ENCODE assay signal across 1 cellular context in the genomic region with DNA sequence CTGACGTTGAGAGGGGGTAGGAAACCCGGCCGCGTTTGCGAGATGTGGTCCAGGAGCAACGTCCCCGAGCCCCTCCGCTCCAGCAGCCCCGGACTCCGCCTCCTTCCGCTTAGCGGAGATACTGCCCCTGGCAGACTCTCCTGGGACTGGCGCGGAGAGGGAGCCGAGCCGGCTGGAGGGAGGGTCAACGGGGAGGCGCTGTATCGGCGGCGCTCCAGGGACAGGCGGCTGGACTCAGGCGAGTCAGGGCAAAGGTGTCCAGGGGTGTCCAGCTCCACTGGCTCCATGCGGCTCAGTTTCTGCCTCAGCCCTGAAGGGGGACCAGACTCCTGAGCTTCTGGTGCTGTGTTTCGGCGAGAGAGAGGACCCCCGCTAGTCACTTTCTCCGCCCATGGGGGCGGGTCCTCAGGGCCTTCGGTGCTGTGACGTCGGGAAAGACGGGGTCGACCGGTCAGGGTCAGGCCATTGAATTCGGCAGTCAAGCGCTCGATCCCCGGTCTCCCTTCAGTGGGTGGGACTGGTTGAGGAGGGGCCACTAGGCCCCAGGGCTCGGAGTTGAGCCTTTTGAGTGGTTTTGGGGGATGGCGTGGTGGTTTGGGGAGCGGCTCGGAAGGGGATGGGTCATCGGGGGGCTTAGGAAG.
TF ChIP-seq lines count a peak whose summit lies in the region.

No MANE protein-coding gene starts in this region.

TF ChIP-seq in HepG2, 621 proteins besides CTCF, POLR2A, EP300 and RAD21 (continued from another document):
- TF ChIP-seq, protein P1, sequence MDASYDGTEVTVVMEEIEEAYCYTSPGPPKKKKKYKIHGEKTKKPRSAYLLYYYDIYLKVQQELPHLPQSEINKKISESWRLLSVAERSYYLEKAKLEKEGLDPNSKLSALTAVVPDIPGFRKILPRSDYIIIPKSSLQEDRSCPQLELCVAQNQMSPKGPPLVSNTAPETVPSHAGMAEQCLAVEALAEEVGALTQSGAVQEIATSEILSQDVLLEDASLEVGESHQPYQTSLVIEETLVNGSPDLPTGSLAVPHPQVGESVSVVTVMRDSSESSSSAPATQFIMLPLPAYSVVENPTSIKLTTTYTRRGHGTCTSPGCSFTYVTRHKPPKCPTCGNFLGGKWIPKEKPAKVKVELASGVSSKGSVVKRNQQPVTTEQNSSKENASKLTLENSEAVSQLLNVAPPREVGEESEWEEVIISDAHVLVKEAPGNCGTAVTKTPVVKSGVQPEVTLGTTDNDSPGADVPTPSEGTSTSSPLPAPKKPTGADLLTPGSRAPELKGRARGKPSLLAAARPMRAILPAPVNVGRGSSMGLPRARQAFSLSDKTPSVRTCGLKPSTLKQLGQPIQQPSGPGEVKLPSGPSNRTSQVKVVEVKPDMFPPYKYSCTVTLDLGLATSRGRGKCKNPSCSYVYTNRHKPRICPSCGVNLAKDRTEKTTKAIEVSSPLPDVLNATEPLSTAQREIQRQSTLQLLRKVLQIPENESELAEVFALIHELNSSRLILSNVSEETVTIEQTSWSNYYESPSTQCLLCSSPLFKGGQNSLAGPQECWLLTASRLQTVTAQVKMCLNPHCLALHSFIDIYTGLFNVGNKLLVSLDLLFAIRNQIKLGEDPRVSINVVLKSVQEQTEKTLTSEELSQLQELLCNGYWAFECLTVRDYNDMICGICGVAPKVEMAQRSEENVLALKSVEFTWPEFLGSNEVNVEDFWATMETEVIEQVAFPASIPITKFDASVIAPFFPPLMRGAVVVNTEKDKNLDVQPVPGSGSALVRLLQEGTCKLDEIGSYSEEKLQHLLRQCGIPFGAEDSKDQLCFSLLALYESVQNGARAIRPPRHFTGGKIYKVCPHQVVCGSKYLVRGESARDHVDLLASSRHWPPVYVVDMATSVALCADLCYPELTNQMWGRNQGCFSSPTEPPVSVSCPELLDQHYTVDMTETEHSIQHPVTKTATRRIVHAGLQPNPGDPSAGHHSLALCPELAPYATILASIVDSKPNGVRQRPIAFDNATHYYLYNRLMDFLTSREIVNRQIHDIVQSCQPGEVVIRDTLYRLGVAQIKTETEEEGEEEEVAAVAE (CRISPR knock-in tag; IDR thresholded peaks at IDR 0.05; ENCODE audit: borderline replicate concordance) = no peak
- TF ChIP-seq ZNF607 (CRISPR knock-in tag; IDR thresholded peaks at IDR 0.05; ENCODE audit: borderline replicate concordance) = 0 out of 2 replicates have a peak, but pooled peaks have one; percentile 38
- no peak for TF ChIP-seq PAX8 (CRISPR knock-in tag; IDR thresholded peaks at IDR 0.05; ENCODE audit: borderline replicate concordance)
- TF ChIP-seq, protein P2, sequence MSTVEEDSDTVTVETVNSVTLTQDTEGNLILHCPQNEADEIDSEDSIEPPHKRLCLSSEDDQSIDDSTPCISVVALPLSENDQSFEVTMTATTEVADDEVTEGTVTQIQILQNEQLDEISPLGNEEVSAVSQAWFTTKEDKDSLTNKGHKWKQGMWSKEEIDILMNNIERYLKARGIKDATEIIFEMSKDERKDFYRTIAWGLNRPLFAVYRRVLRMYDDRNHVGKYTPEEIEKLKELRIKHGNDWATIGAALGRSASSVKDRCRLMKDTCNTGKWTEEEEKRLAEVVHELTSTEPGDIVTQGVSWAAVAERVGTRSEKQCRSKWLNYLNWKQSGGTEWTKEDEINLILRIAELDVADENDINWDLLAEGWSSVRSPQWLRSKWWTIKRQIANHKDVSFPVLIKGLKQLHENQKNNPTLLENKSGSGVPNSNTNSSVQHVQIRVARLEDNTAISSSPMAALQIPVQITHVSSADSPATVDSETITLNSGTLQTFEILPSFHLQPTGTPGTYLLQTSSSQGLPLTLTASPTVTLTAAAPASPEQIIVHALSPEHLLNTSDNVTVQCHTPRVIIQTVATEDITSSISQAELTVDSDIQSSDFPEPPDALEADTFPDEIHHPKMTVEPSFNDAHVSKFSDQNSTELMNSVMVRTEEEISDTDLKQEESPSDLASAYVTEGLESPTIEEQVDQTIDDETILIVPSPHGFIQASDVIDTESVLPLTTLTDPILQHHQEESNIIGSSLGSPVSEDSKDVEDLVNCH (CRISPR knock-in tag; IDR thresholded peaks at IDR 0.05) = no peak
- TF ChIP-seq ZSCAN22 (CRISPR knock-in tag; IDR thresholded peaks at IDR 0.05) = no peak
- no peak for TF ChIP-seq ZFP36 (IDR thresholded peaks at IDR 0.05; ENCODE audit: borderline replicate concordance, low read depth, low read length, partially characterized antibody)
- TF ChIP-seq ZNF788 (CRISPR knock-in tag; IDR thresholded peaks at IDR 0.05; ENCODE audit: borderline replicate concordance) = peak; percentile 33; the same call in 1 of the 2 replicates
- no peak for TF ChIP-seq IRX3 (CRISPR knock-in tag; IDR thresholded peaks at IDR 0.05; ENCODE audit: borderline replicate concordance, low read depth)
- no peak for TF ChIP-seq SOX13 (IDR thresholded peaks at IDR 0.05)
- TF ChIP-seq SOX13 (CRISPR knock-in tag; conservative IDR thresholded peaks at IDR 0.05 in 1 of 2, IDR thresholded peaks at IDR 0.05 in 1 of 2) = no peak
- TF ChIP-seq ZNF432 (CRISPR knock-in tag; IDR thresholded peaks at IDR 0.05; ENCODE audit: borderline replicate concordance) = no peak
- no peak for TF ChIP-seq ZNF468 (CRISPR knock-in tag; IDR thresholded peaks at IDR 0.05)
- no peak for TF ChIP-seq NFE2L1 (CRISPR knock-in tag; IDR thresholded peaks at IDR 0.05; ENCODE audit: borderline replicate concordance)
- 0 out of 2 replicates have a peak, but pooled peaks have one; percentile 17 for TF ChIP-seq TGIF2 (CRISPR knock-in tag; IDR thresholded peaks at IDR 0.05)
- no peak for TF ChIP-seq ZFP36L2 (CRISPR knock-in tag; IDR thresholded peaks at IDR 0.05)
- TF ChIP-seq, protein P3, sequence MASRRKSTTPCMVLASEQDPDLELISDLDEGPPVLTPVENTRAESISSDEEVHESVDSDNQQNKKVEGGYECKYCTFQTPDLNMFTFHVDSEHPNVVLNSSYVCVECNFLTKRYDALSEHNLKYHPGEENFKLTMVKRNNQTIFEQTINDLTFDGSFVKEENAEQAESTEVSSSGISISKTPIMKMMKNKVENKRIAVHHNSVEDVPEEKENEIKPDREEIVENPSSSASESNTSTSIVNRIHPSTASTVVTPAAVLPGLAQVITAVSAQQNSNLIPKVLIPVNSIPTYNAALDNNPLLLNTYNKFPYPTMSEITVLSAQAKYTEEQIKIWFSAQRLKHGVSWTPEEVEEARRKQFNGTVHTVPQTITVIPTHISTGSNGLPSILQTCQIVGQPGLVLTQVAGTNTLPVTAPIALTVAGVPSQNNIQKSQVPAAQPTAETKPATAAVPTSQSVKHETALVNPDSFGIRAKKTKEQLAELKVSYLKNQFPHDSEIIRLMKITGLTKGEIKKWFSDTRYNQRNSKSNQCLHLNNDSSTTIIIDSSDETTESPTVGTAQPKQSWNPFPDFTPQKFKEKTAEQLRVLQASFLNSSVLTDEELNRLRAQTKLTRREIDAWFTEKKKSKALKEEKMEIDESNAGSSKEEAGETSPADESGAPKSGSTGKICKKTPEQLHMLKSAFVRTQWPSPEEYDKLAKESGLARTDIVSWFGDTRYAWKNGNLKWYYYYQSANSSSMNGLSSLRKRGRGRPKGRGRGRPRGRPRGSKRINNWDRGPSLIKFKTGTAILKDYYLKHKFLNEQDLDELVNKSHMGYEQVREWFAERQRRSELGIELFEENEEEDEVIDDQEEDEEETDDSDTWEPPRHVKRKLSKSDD (CRISPR knock-in tag; IDR thresholded peaks at IDR 0.05; ENCODE audit: low read depth) = no peak
- no peak for TF ChIP-seq SMAD9 (CRISPR knock-in tag; IDR thresholded peaks at IDR 0.05)
- TF ChIP-seq STAG1 (CRISPR knock-in tag; IDR thresholded peaks at IDR 0.05) = no peak
- no peak; the same call in 1 of the 2 replicates for TF ChIP-seq ZNF546 (CRISPR knock-in tag; conservative IDR thresholded peaks at IDR 0.05)
- TF ChIP-seq ZNF326 (CRISPR knock-in tag; IDR thresholded peaks at IDR 0.05; ENCODE audit: borderline replicate concordance) = no peak
- TF ChIP-seq, protein P4, sequence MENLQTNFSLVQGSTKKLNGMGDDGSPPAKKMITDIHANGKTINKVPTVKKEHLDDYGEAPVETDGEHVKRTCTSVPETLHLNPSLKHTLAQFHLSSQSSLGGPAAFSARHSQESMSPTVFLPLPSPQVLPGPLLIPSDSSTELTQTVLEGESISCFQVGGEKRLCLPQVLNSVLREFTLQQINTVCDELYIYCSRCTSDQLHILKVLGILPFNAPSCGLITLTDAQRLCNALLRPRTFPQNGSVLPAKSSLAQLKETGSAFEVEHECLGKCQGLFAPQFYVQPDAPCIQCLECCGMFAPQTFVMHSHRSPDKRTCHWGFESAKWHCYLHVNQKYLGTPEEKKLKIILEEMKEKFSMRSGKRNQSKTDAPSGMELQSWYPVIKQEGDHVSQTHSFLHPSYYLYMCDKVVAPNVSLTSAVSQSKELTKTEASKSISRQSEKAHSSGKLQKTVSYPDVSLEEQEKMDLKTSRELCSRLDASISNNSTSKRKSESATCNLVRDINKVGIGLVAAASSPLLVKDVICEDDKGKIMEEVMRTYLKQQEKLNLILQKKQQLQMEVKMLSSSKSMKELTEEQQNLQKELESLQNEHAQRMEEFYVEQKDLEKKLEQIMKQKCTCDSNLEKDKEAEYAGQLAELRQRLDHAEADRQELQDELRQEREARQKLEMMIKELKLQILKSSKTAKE (CRISPR knock-in tag; IDR thresholded peaks at IDR 0.05; ENCODE audit: borderline replicate concordance) = no peak; the same call in 1 of the 2 replicates
- TF ChIP-seq SKI (IDR thresholded peaks at IDR 0.05; ENCODE audit: partially characterized antibody) = peak; percentile 32
- TF ChIP-seq CENPX (CRISPR knock-in tag; IDR thresholded peaks at IDR 0.05) = no peak
- no peak for TF ChIP-seq NFRKB (IDR thresholded peaks at IDR 0.05)
- no peak; the same call in 2 of the 3 replicates for TF ChIP-seq MXI1 (IDR thresholded peaks at IDR 0.05; ENCODE audit: borderline replicate concordance, low read depth, low read length)
- no peak; the same call in 1 of the 2 replicates for TF ChIP-seq POGZ (CRISPR knock-in tag; IDR thresholded peaks at IDR 0.05)
- TF ChIP-seq, protein P5, sequence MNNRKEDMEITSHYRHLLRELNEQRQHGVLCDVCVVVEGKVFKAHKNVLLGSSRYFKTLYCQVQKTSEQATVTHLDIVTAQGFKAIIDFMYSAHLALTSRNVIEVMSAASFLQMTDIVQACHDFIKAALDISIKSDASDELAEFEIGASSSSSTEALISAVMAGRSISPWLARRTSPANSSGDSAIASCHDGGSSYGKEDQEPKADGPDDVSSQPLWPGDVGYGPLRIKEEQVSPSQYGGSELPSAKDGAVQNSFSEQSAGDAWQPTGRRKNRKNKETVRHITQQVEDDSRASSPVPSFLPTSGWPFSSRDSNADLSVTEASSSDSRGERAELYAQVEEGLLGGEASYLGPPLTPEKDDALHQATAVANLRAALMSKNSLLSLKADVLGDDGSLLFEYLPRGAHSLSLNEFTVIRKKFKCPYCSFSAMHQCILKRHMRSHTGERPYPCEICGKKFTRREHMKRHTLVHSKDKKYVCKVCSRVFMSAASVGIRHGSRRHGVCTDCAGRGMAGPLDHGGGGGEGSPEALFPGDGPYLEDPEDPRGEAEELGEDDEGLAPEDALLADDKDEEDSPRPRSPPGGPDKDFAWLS (CRISPR knock-in tag; IDR thresholded peaks at IDR 0.05; ENCODE audit: borderline replicate concordance) = no peak
TF ChIP-seq in HepG2: peak in this region for 150.
